ENCODE assay signal across 33 cellular contexts in the genomic region with DNA sequence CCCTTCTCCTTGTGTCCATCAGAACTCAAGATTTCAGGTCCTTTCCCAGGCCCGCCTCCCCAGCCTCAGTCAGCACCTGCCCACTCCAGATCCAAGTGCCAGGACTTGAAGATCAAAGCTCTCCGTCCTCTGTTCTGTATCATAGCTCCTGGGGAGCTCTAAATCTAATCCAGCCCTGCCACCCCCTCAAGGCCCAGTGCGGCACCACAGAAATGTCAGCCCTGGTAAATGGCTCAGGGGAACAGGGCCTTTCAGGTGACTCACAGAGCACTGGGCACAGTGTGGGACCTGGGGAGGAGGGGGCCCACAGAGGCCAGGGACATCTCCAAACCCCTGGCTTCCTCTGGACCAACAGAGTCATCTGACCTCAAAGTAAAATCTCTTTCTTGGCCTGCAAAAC. TPM values are rescaled to one million over a fixed set of nuclear protein-coding genes. Genes with fewer than 3 reads are reported as not detected.
"Had no signal": no experiment of that assay in that cellular context is flagged by ENCODE, and none has a peak within 500 bp of the region (broad histone marks: within the 10 kb centered on the region; RNA-seq: fewer than 3 reads in every experiment).

No MANE protein-coding gene starts in this region.

- H3K36me3 ChIP-seq: esophagus squamous epithelium, heart right ventricle, left lung, prostate gland, right atrium auricular region, tibial artery had no signal

- H3K4me2 ChIP-seq: smooth muscle cell had no signal

- H3K27me3 ChIP-seq: esophagus squamous epithelium, heart right ventricle, left lung, right atrium auricular region, testis, tibial artery had no signal

- ATAC-seq: effector memory CD8-positive, alpha-beta T cell; heart right ventricle; left cardiac atrium; left lung; mucosa of descending colon; natural killer cell treated with Interleukin-12 subunit alpha and Interleukin-12 subunit beta and Interleukin-15 and Interleukin-18, amount 100 ng/mL, for 72 hours; sciatic nerve had no signal

- H3K4me1 Mint-ChIP-seq: mesothelial cell of epicardium, naive B cell, neural crest cell had no signal

- DNase-seq: cortex of kidney; effector memory CD8-positive, alpha-beta T cell; erythroblast; esophagus squamous epithelium; foreskin melanocyte; glutamatergic neuron; heart right ventricle; hippocampal formation; left cardiac atrium; left lung; mesenchymal stem cell; mucosa of descending colon; naive B cell; stimulated activated CD4-positive, alpha-beta T cell treated with anti-CD3 and anti-CD28 coated beads, Interleukin-2, amount 100 ng/mL, for 24 hours; stimulated activated CD4-positive, alpha-beta T cell treated with anti-CD3 and anti-CD28 coated beads, Interleukin-4, amount 100 ng/mL, for 24 hours; stimulated activated naive CD4-positive, alpha-beta T cell; substantia nigra; testis; tibial artery had no signal

- H3K27ac ChIP-seq: esophagus squamous epithelium, heart right ventricle, left lung, prostate gland, right atrium auricular region, testis, tibial artery had no signal

- H3K27me3 Mint-ChIP-seq: effector memory CD8-positive, alpha-beta T cell; naive B cell; natural killer cell treated with Interleukin-12 subunit alpha and Interleukin-12 subunit beta and Interleukin-15 and Interleukin-18, amount 100 ng/mL, for 72 hours; type B pancreatic cell had no signal

- H3K4me3 Mint-ChIP-seq: effector memory CD8-positive, alpha-beta T cell; mesothelial cell of epicardium; naive B cell; natural killer cell treated with Interleukin-12 subunit alpha and Interleukin-12 subunit beta and Interleukin-15 and Interleukin-18, amount 100 ng/mL, for 72 hours; neural crest cell; type B pancreatic cell had no signal

- H3K36me3 Mint-ChIP-seq: mesothelial cell of epicardium; naive B cell; natural killer cell treated with Interleukin-12 subunit alpha and Interleukin-12 subunit beta and Interleukin-15 and Interleukin-18, amount 100 ng/mL, for 72 hours; type B pancreatic cell had no signal

- H3K4me1 ChIP-seq: left lung, prostate gland, right atrium auricular region, testis, tibial artery had no signal

- H3K4me3 ChIP-seq: esophagus squamous epithelium, heart right ventricle, left lung, mucosa of descending colon, prostate gland, right atrium auricular region, smooth muscle cell, testis, tibial artery had no signal

- H3K9me3 ChIP-seq: esophagus squamous epithelium, heart right ventricle, left lung, mucosa of descending colon, prostate gland, right atrium auricular region, testis, tibial artery had no signal

- H3K9me3 Mint-ChIP-seq: effector memory CD8-positive, alpha-beta T cell; mesothelial cell of epicardium; naive B cell; natural killer cell treated with Interleukin-12 subunit alpha and Interleukin-12 subunit beta and Interleukin-15 and Interleukin-18, amount 100 ng/mL, for 72 hours; neural crest cell; type B pancreatic cell had no signal

- H3K27ac Mint-ChIP-seq: effector memory CD8-positive, alpha-beta T cell; mesothelial cell of epicardium; type B pancreatic cell had no signal

RNA-seq across cellular contexts. Expression of a gene that starts 6.0 kb away (rescaled TPM):
- total RNA-seq: esophagus squamous epithelium, heart right ventricle, left cardiac atrium, lower leg skin, mesothelial cell of epicardium, mucosa of descending colon, neural crest cell, osteocyte, prostate gland, right atrium auricular region, sciatic nerve, smooth muscle cell, testis, urinary bladder had no signal
- polyA plus RNA-seq: heart right ventricle, smooth muscle cell, urinary bladder had no signal

RNA-seq across cellular contexts. Expression of a gene that starts 19.2 kb away (rescaled TPM):
- total RNA-seq: dermis microvascular lymphatic vessel endothelial cell, esophagus squamous epithelium, heart right ventricle, kidney epithelial cell, left cardiac atrium, left lung, lower leg skin, lung microvascular endothelial cell, mesothelial cell of epicardium, mucosa of descending colon, neural crest cell, osteocyte, prostate gland, right atrium auricular region, sciatic nerve, smooth muscle cell, urinary bladder had no signal
- polyA plus RNA-seq: heart right ventricle, smooth muscle cell, urinary bladder had no signal
